8 cellular contexts compared by ENCODE assay signal in the genomic region with DNA sequence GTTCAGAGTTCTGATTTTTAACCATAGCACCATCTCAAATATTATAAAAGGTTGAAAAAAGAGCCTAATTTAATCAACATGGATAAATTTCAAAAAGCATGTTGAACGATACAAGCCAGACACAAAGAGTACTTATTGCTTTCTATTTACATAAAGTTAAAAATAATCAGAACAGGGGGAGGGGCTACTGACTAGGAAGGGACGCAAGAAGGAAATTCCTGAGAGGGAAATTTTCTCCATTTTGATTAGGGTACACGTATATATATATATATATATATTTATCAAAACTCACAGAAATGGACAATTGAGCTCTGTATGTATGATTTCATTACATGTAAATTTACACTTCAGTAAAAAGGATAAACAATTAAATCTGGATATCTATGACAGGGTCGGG. TPM values are rescaled to one million over a fixed set of nuclear protein-coding genes. Genes with fewer than 3 reads are reported as not detected.
DNase-seq lines count a peak whose midpoint lies in the region; ATAC-seq and TF ChIP-seq lines count a peak whose summit lies in the region.

No MANE protein-coding gene starts in this region.

- no peaks in the 10 kb centered on the region for H3K4me1 ChIP-seq in BLaER1
- no peaks in the 10 kb centered on the region for H3K4me1 ChIP-seq in NT2/D1 (ENCODE audit: insufficient read depth, insufficient read length)
- no peaks in the 10 kb centered on the region for H3K4me1 ChIP-seq in mucosa of stomach (ENCODE audit: control insufficient read depth, insufficient read depth, low read length)

- H3K27ac ChIP-seq in BLaER1, result peak overlapping the region; percentile 88
- peak overlapping the region in 53 of 59 donors; percentile 14 to 88 (median 78) for H3K27ac ChIP-seq in dorsolateral prefrontal cortex

- H3K9ac ChIP-seq in BLaER1 (peak overlapping the region; percentile 84), NT2/D1 (ENCODE audit: insufficient read length, low read depth) (peak overlapping the region; percentile 99), mucosa of stomach (ENCODE audit: low read length) (peak overlapping the region; percentile 79)

- intact Hi-C loops in dorsolateral prefrontal cortex (cut with DNase I), result loop anchor here (5.0 to 10.0 kb wide), 3 partner anchors 92 to 1314 kb away; a partner anchor contains a TSS

- peak overlapping the region; percentile 70 for H3K4me3 ChIP-seq in BLaER1
- peak overlapping the region; percentile 88 for H3K4me3 ChIP-seq in NT2/D1 (ENCODE audit: insufficient read length, low read depth)
- H3K4me3 ChIP-seq in dorsolateral prefrontal cortex, result peak overlapping the region in 58 of 59 donors; percentile 39 to 81 (median 66)
- peak overlapping the region; percentile 67 for H3K4me3 ChIP-seq in mucosa of stomach (ENCODE audit: low read length)

- H3K4me2 ChIP-seq in BLaER1, result peak overlapping the region; percentile 37

- H3K27me3 ChIP-seq in BLaER1 (no peaks in the 10 kb centered on the region), NT2/D1 (ENCODE audit: insufficient read depth, insufficient read length) (no peaks in the 10 kb centered on the region), dorsolateral prefrontal cortex (peaks cover 0 to 35% (median 2%) of the 10 kb centered on the region in 45 donors), mucosa of stomach (ENCODE audit: control insufficient read depth, insufficient read depth, low read length) (no peaks in the 10 kb centered on the region)

- DNase-seq in NT2/D1 (ENCODE audit: low read depth, low spot score) (no peak), dorsolateral prefrontal cortex (no peak), NCI-H1930 (lab: John Stamatoyannopoulos, UW) (no peak)
- DNase-seq in effector CD8-positive, alpha-beta T cell (lab: John Stamatoyannopoulos, UW), result no peak

- H3K9me3 ChIP-seq in BLaER1 (no peaks in the 10 kb centered on the region), NT2/D1 (ENCODE audit: insufficient read depth, low read length) (no peaks in the 10 kb centered on the region), mucosa of stomach (ENCODE audit: control insufficient read depth, low read length) (no peaks in the 10 kb centered on the region)

- no peaks in the 10 kb centered on the region for H4K20me1 ChIP-seq in BLaER1

- ATAC-seq in GM21515 (IDR thresholded peaks at IDR 0.05; ENCODE audit: unreplicated experiment) (peak; percentile 24), GM19328 (IDR thresholded peaks at IDR 0.05; ENCODE audit: unreplicated experiment) (no peak)

- H3K36me3 ChIP-seq in BLaER1 (no peaks in the 10 kb centered on the region), NT2/D1 (ENCODE audit: insufficient read depth, insufficient read length, low read length) (peaks cover 21% of the 10 kb centered on the region), mucosa of stomach (ENCODE audit: control insufficient read depth, insufficient read depth, low read length) (no peaks in the 10 kb centered on the region)

- no peak for TF ChIP-seq CTCF in dorsolateral prefrontal cortex (IDR thresholded peaks at IDR 0.05 in 54 of 56, conservative IDR thresholded peaks at IDR 0.05 in 2 of 56; ENCODE audit: low read depth in 1 of 56, partially characterized antibody in 56 of 56)

RNA-seq across cellular contexts. Expression of a gene that starts 0.5 kb away (rescaled TPM):
- total RNA-seq in dorsolateral prefrontal cortex, result 10 to 100 TPM; 10.1 to 26.6 (median 18.5) TPM

RNA-seq across cellular contexts. Expression of a gene that starts 16.9 kb away (rescaled TPM):
- total RNA-seq in dorsolateral prefrontal cortex, result 1 to 10 TPM in 112 of 120 experiments, under 1 TPM in 8; 0.74 to 3.3 (median 1.9) TPM
